Comparison of ENCODE assay signal across 1 cellular context in the genomic region with DNA sequence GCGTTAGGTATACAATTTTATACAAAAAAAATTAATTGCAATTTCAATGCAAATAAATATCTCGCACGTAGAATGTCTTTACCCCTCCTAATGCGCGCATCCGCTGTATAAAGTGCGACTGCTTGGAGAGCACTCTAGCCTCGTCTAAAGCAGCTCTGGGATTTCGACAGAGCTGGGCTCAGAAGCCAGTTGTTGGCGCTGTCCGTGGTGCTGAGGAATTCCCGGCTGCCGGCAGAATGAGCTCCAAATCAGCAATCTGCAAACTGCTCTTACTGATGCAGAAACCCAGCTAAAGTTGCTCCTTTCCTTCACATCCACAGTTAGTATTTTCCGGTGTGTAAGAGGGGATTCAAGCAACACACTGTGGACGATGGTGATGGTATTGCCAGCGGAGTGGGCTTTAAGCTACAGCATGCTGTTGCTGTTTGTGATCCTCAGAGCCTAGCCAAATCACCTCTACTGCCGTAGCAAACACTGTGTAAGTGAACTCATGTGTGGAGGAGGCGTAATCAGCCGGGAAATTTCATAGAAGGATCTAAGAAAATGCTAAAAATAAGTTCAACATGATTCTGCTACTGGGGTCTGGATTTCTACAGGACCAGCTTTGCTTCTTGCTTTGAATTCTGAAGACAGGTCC.
TF ChIP-seq lines count a peak whose summit lies in the region.

A gene (plus strand): TSS at position 137 of the 637 bp plus-strand sequence. CDS start 3,140 bp downstream, outside the sequence.

TF ChIP-seq in HepG2, 621 proteins besides CTCF, POLR2A, EP300 and RAD21 (continued from another document and continues in another):
- TF ChIP-seq, protein P1, sequence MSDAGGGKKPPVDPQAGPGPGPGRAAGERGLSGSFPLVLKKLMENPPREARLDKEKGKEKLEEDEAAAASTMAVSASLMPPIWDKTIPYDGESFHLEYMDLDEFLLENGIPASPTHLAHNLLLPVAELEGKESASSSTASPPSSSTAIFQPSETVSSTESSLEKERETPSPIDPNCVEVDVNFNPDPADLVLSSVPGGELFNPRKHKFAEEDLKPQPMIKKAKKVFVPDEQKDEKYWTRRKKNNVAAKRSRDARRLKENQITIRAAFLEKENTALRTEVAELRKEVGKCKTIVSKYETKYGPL (CRISPR knock-in tag; IDR thresholded peaks at IDR 0.05): peak; percentile 89
- TF ChIP-seq ZNF101 (CRISPR knock-in tag; IDR thresholded peaks at IDR 0.05; ENCODE audit: borderline replicate concordance, low read depth) (no peak), SMARCE1 (IDR thresholded peaks at IDR 0.05; ENCODE audit: borderline replicate concordance) (no peak), MTA3 (CRISPR knock-in tag; IDR thresholded peaks at IDR 0.05) (no peak), DNMT1 (CRISPR knock-in tag; IDR thresholded peaks at IDR 0.05) (no peak), NR1H2 (CRISPR knock-in tag; IDR thresholded peaks at IDR 0.05; ENCODE audit: borderline replicate concordance, low read depth) (no peak), SAFB2 (CRISPR knock-in tag; IDR thresholded peaks at IDR 0.05; ENCODE audit: borderline replicate concordance, low read depth) (no peak), GTF3A (CRISPR knock-in tag; conservative IDR thresholded peaks at IDR 0.05) (no peak), ZNF367 (CRISPR knock-in tag; IDR thresholded peaks at IDR 0.05; ENCODE audit: borderline replicate concordance) (peak; percentile 64; the same call in 1 of the 2 replicates), RARG (CRISPR knock-in tag; IDR thresholded peaks at IDR 0.05; ENCODE audit: low read depth) (no peak), SSRP1 (CRISPR knock-in tag; IDR thresholded peaks at IDR 0.05) (no peak), HDAC6 (IDR thresholded peaks at IDR 0.05; ENCODE audit: low read depth, low read length) (no peak), SP140L (CRISPR knock-in tag; IDR thresholded peaks at IDR 0.05; ENCODE audit: borderline replicate concordance) (peak; percentile 98; the same call in 1 of the 2 replicates), IRF2 (CRISPR knock-in tag; IDR thresholded peaks at IDR 0.05) (peak; percentile 83; the same call in 1 of the 2 replicates), NAIF1 (CRISPR knock-in tag; IDR thresholded peaks at IDR 0.05; ENCODE audit: borderline replicate concordance) (no peak; the same call in 1 of the 2 replicates), JUN (CRISPR knock-in tag; IDR thresholded peaks at IDR 0.05) (no peak), ZNF446 (CRISPR knock-in tag; IDR thresholded peaks at IDR 0.05) (peak; percentile 70; the same call in 1 of the 2 replicates), PAWR (CRISPR knock-in tag; IDR thresholded peaks at IDR 0.05; ENCODE audit: borderline replicate concordance) (no peak), ZNF720 (CRISPR knock-in tag; IDR thresholded peaks at IDR 0.05) (no peak), HOXA7 (CRISPR knock-in tag; IDR thresholded peaks at IDR 0.05) (no peak), CHCHD3 (CRISPR knock-in tag; IDR thresholded peaks at IDR 0.05) (no peak), TOE1 (CRISPR knock-in tag; IDR thresholded peaks at IDR 0.05) (peak; percentile 87; the same call in 1 of the 2 replicates), ZNF749 (CRISPR knock-in tag; IDR thresholded peaks at IDR 0.05; ENCODE audit: borderline replicate concordance) (peak; percentile 81; the same call in 1 of the 2 replicates)
- TF ChIP-seq, protein P2, sequence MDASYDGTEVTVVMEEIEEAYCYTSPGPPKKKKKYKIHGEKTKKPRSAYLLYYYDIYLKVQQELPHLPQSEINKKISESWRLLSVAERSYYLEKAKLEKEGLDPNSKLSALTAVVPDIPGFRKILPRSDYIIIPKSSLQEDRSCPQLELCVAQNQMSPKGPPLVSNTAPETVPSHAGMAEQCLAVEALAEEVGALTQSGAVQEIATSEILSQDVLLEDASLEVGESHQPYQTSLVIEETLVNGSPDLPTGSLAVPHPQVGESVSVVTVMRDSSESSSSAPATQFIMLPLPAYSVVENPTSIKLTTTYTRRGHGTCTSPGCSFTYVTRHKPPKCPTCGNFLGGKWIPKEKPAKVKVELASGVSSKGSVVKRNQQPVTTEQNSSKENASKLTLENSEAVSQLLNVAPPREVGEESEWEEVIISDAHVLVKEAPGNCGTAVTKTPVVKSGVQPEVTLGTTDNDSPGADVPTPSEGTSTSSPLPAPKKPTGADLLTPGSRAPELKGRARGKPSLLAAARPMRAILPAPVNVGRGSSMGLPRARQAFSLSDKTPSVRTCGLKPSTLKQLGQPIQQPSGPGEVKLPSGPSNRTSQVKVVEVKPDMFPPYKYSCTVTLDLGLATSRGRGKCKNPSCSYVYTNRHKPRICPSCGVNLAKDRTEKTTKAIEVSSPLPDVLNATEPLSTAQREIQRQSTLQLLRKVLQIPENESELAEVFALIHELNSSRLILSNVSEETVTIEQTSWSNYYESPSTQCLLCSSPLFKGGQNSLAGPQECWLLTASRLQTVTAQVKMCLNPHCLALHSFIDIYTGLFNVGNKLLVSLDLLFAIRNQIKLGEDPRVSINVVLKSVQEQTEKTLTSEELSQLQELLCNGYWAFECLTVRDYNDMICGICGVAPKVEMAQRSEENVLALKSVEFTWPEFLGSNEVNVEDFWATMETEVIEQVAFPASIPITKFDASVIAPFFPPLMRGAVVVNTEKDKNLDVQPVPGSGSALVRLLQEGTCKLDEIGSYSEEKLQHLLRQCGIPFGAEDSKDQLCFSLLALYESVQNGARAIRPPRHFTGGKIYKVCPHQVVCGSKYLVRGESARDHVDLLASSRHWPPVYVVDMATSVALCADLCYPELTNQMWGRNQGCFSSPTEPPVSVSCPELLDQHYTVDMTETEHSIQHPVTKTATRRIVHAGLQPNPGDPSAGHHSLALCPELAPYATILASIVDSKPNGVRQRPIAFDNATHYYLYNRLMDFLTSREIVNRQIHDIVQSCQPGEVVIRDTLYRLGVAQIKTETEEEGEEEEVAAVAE (CRISPR knock-in tag; IDR thresholded peaks at IDR 0.05; ENCODE audit: borderline replicate concordance): peak; percentile 95
- TF ChIP-seq, protein P3, sequence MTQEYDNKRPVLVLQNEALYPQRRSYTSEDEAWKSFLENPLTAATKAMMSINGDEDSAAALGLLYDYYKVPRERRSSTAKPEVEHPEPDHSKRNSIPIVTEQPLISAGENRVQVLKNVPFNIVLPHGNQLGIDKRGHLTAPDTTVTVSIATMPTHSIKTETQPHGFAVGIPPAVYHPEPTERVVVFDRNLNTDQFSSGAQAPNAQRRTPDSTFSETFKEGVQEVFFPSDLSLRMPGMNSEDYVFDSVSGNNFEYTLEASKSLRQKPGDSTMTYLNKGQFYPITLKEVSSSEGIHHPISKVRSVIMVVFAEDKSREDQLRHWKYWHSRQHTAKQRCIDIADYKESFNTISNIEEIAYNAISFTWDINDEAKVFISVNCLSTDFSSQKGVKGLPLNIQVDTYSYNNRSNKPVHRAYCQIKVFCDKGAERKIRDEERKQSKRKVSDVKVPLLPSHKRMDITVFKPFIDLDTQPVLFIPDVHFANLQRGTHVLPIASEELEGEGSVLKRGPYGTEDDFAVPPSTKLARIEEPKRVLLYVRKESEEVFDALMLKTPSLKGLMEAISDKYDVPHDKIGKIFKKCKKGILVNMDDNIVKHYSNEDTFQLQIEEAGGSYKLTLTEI (CRISPR knock-in tag; conservative IDR thresholded peaks at IDR 0.05): no peak
- TF ChIP-seq, protein P4, sequence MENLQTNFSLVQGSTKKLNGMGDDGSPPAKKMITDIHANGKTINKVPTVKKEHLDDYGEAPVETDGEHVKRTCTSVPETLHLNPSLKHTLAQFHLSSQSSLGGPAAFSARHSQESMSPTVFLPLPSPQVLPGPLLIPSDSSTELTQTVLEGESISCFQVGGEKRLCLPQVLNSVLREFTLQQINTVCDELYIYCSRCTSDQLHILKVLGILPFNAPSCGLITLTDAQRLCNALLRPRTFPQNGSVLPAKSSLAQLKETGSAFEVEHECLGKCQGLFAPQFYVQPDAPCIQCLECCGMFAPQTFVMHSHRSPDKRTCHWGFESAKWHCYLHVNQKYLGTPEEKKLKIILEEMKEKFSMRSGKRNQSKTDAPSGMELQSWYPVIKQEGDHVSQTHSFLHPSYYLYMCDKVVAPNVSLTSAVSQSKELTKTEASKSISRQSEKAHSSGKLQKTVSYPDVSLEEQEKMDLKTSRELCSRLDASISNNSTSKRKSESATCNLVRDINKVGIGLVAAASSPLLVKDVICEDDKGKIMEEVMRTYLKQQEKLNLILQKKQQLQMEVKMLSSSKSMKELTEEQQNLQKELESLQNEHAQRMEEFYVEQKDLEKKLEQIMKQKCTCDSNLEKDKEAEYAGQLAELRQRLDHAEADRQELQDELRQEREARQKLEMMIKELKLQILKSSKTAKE (CRISPR knock-in tag; IDR thresholded peaks at IDR 0.05; ENCODE audit: borderline replicate concordance): 0 out of 2 replicates have a peak, but pooled peaks have one; percentile 34
- TF ChIP-seq, protein P5, sequence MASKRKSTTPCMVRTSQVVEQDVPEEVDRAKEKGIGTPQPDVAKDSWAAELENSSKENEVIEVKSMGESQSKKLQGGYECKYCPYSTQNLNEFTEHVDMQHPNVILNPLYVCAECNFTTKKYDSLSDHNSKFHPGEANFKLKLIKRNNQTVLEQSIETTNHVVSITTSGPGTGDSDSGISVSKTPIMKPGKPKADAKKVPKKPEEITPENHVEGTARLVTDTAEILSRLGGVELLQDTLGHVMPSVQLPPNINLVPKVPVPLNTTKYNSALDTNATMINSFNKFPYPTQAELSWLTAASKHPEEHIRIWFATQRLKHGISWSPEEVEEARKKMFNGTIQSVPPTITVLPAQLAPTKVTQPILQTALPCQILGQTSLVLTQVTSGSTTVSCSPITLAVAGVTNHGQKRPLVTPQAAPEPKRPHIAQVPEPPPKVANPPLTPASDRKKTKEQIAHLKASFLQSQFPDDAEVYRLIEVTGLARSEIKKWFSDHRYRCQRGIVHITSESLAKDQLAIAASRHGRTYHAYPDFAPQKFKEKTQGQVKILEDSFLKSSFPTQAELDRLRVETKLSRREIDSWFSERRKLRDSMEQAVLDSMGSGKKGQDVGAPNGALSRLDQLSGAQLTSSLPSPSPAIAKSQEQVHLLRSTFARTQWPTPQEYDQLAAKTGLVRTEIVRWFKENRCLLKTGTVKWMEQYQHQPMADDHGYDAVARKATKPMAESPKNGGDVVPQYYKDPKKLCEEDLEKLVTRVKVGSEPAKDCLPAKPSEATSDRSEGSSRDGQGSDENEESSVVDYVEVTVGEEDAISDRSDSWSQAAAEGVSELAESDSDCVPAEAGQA (IDR thresholded peaks at IDR 0.05; ENCODE audit: low read depth): no peak
- TF ChIP-seq, protein P5 (CRISPR knock-in tag; IDR thresholded peaks at IDR 0.05; ENCODE audit: borderline replicate concordance): peak; percentile 91
- TF ChIP-seq, protein P6, sequence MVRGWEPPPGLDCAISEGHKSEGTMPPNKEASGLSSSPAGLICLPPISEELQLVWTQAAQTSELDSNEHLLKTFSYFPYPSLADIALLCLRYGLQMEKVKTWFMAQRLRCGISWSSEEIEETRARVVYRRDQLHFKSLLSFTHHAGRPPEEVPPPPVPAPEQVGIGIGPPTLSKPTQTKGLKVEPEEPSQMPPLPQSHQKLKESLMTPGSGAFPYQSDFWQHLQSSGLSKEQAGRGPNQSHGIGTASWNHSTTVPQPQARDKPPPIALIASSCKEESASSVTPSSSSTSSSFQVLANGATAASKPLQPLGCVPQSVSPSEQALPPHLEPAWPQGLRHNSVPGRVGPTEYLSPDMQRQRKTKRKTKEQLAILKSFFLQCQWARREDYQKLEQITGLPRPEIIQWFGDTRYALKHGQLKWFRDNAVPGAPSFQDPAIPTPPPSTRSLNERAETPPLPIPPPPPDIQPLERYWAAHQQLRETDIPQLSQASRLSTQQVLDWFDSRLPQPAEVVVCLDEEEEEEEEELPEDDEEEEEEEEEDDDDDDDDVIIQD (CRISPR knock-in tag; IDR thresholded peaks at IDR 0.05; ENCODE audit: low read depth): 0 out of 2 replicates have a peak, but pooled peaks have one; percentile 31
- TF ChIP-seq, protein P7, sequence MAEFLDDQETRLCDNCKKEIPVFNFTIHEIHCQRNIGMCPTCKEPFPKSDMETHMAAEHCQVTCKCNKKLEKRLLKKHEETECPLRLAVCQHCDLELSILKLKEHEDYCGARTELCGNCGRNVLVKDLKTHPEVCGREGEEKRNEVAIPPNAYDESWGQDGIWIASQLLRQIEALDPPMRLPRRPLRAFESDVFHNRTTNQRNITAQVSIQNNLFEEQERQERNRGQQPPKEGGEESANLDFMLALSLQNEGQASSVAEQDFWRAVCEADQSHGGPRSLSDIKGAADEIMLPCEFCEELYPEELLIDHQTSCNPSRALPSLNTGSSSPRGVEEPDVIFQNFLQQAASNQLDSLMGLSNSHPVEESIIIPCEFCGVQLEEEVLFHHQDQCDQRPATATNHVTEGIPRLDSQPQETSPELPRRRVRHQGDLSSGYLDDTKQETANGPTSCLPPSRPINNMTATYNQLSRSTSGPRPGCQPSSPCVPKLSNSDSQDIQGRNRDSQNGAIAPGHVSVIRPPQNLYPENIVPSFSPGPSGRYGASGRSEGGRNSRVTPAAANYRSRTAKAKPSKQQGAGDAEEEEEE (CRISPR knock-in tag; IDR thresholded peaks at IDR 0.05; ENCODE audit: borderline replicate concordance): 0 out of 2 replicates have a peak, but pooled peaks have one; percentile 39
- TF ChIP-seq, protein P8, sequence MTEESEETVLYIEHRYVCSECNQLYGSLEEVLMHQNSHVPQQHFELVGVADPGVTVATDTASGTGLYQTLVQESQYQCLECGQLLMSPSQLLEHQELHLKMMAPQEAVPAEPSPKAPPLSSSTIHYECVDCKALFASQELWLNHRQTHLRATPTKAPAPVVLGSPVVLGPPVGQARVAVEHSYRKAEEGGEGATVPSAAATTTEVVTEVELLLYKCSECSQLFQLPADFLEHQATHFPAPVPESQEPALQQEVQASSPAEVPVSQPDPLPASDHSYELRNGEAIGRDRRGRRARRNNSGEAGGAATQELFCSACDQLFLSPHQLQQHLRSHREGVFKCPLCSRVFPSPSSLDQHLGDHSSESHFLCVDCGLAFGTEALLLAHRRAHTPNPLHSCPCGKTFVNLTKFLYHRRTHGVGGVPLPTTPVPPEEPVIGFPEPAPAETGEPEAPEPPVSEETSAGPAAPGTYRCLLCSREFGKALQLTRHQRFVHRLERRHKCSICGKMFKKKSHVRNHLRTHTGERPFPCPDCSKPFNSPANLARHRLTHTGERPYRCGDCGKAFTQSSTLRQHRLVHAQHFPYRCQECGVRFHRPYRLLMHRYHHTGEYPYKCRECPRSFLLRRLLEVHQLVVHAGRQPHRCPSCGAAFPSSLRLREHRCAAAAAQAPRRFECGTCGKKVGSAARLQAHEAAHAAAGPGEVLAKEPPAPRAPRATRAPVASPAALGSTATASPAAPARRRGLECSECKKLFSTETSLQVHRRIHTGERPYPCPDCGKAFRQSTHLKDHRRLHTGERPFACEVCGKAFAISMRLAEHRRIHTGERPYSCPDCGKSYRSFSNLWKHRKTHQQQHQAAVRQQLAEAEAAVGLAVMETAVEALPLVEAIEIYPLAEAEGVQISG (CRISPR knock-in tag; IDR thresholded peaks at IDR 0.05): peak; percentile 85
